8 cellular contexts compared by ENCODE assay signal in the genomic region with DNA sequence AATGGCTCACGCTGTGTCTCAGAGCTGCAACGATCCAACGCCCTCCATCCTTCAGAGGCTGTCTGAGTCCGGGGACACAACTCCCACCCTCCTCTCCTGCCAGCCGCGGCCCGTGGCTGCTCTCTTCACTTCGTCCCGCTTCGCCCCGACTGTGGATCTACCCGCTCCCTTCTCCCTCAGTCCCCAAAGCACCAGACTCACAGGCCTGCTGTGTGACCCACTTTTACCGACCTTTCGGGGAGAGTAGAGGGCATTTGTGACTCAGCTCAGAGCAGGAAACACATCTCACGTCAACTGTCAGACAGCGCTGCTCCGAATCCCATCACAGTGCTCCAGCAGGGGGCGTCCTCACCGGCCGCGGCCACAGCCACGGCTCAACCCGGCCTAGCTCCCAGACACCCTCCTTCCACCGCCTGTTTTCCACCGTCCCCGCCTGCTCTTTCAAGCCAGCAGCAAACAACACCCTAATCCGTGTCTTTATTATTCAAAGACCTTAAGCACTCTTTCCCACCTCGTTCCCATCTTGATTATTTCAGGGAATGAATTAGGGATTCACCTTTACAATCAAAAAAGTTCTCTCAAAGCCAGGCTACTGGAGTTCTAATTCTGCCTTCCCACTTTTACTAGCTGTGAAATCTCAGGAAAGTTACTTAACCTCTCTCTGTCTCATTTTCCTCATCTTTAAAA. TPM values are rescaled to one million over a fixed set of nuclear protein-coding genes. Genes with fewer than 3 reads are reported as not detected.
A peak's percentile ranks its signal among the peaks of the same experiment; 100 is the strongest.
DNase-seq lines count a peak whose midpoint lies in the region; ATAC-seq, FAIRE-seq and TF ChIP-seq lines count a peak whose summit lies in the region.

No MANE protein-coding gene starts in this region.

- 12% methylated on average over 23 of the region's 28 CpGs for WGBS in HepG2 (ENCODE audit: low lambda C conversion rate)

- no peaks in the 10 kb centered on the region for H4K20me1 ChIP-seq in HepG2 (ENCODE audit: insufficient read depth, low read length)

- no peak overlapping the region for H2AFZ ChIP-seq in HepG2 (ENCODE audit: low read length)

- peak overlapping the region; percentile 9; the same call in 1 of the 2 replicates for H3K4me3 ChIP-seq in H7 (ENCODE audit: insufficient read depth, low read depth, low read length)
- H3K4me3 ChIP-seq in colonic mucosa = no peak overlapping the region
- peak overlapping the region in 2 of 3 experiments; percentile 48 to 64; a peak in 4 of 6 replicates for H3K4me3 ChIP-seq in HepG2 (replicated peaks in 1 of 3; ENCODE audit: insufficient read depth in 1 of 3, low read depth in 2 of 3, low read length in 3 of 3)

- TF ChIP-seq EP300 in HepG2 (IDR thresholded peaks at IDR 0.05; ENCODE audit: low read depth in 2 of 2, low read length in 2 of 2) = no peak
- TF ChIP-seq EP300 in HepG2 (CRISPR knock-in tag; IDR thresholded peaks at IDR 0.05; ENCODE audit: borderline replicate concordance) = no peak

- no peaks in the 10 kb centered on the region for H3K36me3 ChIP-seq in H7 (replicated peaks; ENCODE audit: control insufficient read depth, insufficient read depth, low read length)
- H3K36me3 ChIP-seq in colonic mucosa = no peaks in the 10 kb centered on the region
- no peaks in the 10 kb centered on the region for H3K36me3 ChIP-seq in HepG2 (replicated peaks in 1 of 2; ENCODE audit: control insufficient read depth in 1 of 2, insufficient read depth in 2 of 2, low read length in 2 of 2)

- no peak for TF ChIP-seq POLR2A in HepG2 (IDR thresholded peaks at IDR 0.05; ENCODE audit: insufficient read depth in 1 of 2, low read depth in 2 of 2, low read length in 2 of 2)

- H3K9me3 ChIP-seq in colonic mucosa (no peaks in the 10 kb centered on the region), HepG2 (ENCODE audit: low read length) (no peaks in the 10 kb centered on the region)

- H3K9ac ChIP-seq in colonic mucosa (ENCODE audit: low read depth in 2 of 2, low read length in 2 of 2) (peak overlapping the region; percentile 48 to 54), HepG2 (ENCODE audit: insufficient read depth, low read depth, low read length) (no peak overlapping the region)

- intact Hi-C loops in colonic mucosa (cut with DNase I) = no loop called here
- intact Hi-C loops in HepG2 (cut with micrococcal nuclease; ENCODE audit: unreplicated experiment) = loop anchor here (10.0 kb wide), 1 partner anchor 81 kb away; no protein-coding TSS in a partner anchor

- H3K27ac ChIP-seq in colonic mucosa (peak overlapping the region; percentile 33), HepG2 (ENCODE audit: extremely low read length, insufficient read depth, low read length) (no peak overlapping the region)

- in situ Hi-C loops in HepG2 (cut with HindIII; ENCODE audit: extremely low pct_ligation_motif_present, low pct_unique_long_range_greater_than_20kb) = no loop called here

- peak; percentile 68 for DNase-seq in DMS53 treated with DMSO at 0.1 percent for 48 hours (lab: John Stamatoyannopoulos, UW; ENCODE audit: unreplicated experiment)
- DNase-seq in H7 = peak; percentile 95
- peak; percentile 23 for DNase-seq in NCI-H2227 treated with DMSO at 0.1 percent for 48 hours (lab: John Stamatoyannopoulos, UW)
- peak; percentile 81 for DNase-seq in activated CD4-positive, alpha-beta T cell treated with anti-CD3 and anti-CD28 coated beads, Interleukin-2, amount 10 ng/mL, durations not matched to agents 7 days and 5 days
- DNase-seq in colonic mucosa = peak; percentile 86
- peak; percentile 37 for DNase-seq in HepG2 (ENCODE audit: low spot score)
- DNase-seq in stimulated activated CD4-positive, alpha-beta T cell treated with anti-CD3 and anti-CD28 coated beads, Interleukin-2, amount 100 ng/mL, for 24 hours = peak; percentile 91 to 95

- POLR2A ChIA-PET in activated CD4-positive, alpha-beta T cell treated with anti-CD3 and anti-CD28 coated beads, Interleukin-2, amount 10 ng/mL, durations not matched to agents 7 days and 5 days (lab: Charles Lee) = no interaction called here
- POLR2A ChIA-PET in HepG2 (lab: Yijun Ruan, JAX) = interaction anchor here (0.6 to 1.0 kb wide), 2 partner anchors 60 to 204 kb away, joined by 4 to 7 read pairs; partner anchors contain the start of gene TMBIM6

- H3K36me3 Mint-ChIP-seq in activated CD4-positive, alpha-beta T cell treated with anti-CD3 and anti-CD28 coated beads, Interleukin-2, amount 10 ng/mL, durations not matched to agents 7 days and 5 days (ENCODE audit: low read depth) = no peaks in the 10 kb centered on the region

- peak; percentile 29; the same call in 1 of the 2 replicates for TF ChIP-seq RAD21 in HepG2 (CRISPR knock-in tag; IDR thresholded peaks at IDR 0.05)

- H3K9me3 Mint-ChIP-seq in activated CD4-positive, alpha-beta T cell treated with anti-CD3 and anti-CD28 coated beads, Interleukin-2, amount 10 ng/mL, durations not matched to agents 7 days and 5 days = no peaks in the 10 kb centered on the region

- H3K27me3 ChIP-seq in H7 (ENCODE audit: control insufficient read depth, insufficient read depth, low read length) (peaks cover 1% of the 10 kb centered on the region), colonic mucosa (no peaks in the 10 kb centered on the region), HepG2 (ENCODE audit: control insufficient read depth in 1 of 2, insufficient read depth in 2 of 2, low read length in 2 of 2) (peaks cover 4 to 9% of the 10 kb centered on the region in 2 experiments; a peak in 3 of 5 replicates)

- peaks cover 28% of the 10 kb centered on the region for H3K4me1 Mint-ChIP-seq in activated CD4-positive, alpha-beta T cell treated with anti-CD3 and anti-CD28 coated beads, Interleukin-2, amount 10 ng/mL, durations not matched to agents 7 days and 5 days

- no TSS peak for BruUV-seq in HepG2 (replicated peaks; lab: Mats Ljungman, UMichigan)

- peak; percentile 68 for FAIRE-seq in HepG2 (lab: Jason Lieb, UNC)

- H3K79me2 ChIP-seq in HepG2 (ENCODE audit: insufficient read depth, low read length) = no peaks in the 10 kb centered on the region

- CTCF ChIA-PET in activated CD4-positive, alpha-beta T cell treated with anti-CD3 and anti-CD28 coated beads, Interleukin-2, amount 10 ng/mL, durations not matched to agents 7 days and 5 days (lab: Charles Lee) = interaction anchor here (0.6 to 4.6 kb wide), 34 partner anchors 8 to 579 kb away, joined by 3 to 42 read pairs (median 4); partner anchors contain the start of genes COX14, RACGAP1, SPATS2 and TMBIM6
- CTCF ChIA-PET in HepG2 (lab: Yijun Ruan, JAX; ENCODE audit: low intra/inter-chr PET ratio, low total read pairs) = interaction anchor here (1.3 to 1.7 kb wide), 3 partner anchors 21 to 111 kb away, joined by 3 to 4 read pairs (median 4); no protein-coding TSS in a partner anchor

- TF ChIP-seq CTCF in colonic mucosa (IDR thresholded peaks at IDR 0.05) (peak; percentile 84), HepG2 (CRISPR knock-in tag; IDR thresholded peaks at IDR 0.05) (peak; percentile 94)

- peak overlapping the region; percentile 75 for H3K4me2 ChIP-seq in HepG2 (ENCODE audit: low read depth, low read length)

- H3K4me1 ChIP-seq in colonic mucosa = peaks cover 8% of the 10 kb centered on the region
- peaks cover 22% of the 10 kb centered on the region for H3K4me1 ChIP-seq in HepG2 (ENCODE audit: insufficient read depth, low read length)

- H3K4me3 Mint-ChIP-seq in activated CD4-positive, alpha-beta T cell treated with anti-CD3 and anti-CD28 coated beads, Interleukin-2, amount 10 ng/mL, durations not matched to agents 7 days and 5 days = peak overlapping the region; percentile 69

- ATAC-seq in HepG2 (peak; percentile 96), HG02840 (IDR thresholded peaks at IDR 0.05; ENCODE audit: low FRiP score, unreplicated experiment) (no peak)

- H3K27ac Mint-ChIP-seq in activated CD4-positive, alpha-beta T cell treated with anti-CD3 and anti-CD28 coated beads, Interleukin-2, amount 10 ng/mL, durations not matched to agents 7 days and 5 days = peak overlapping the region; percentile 89

- H3K27me3 Mint-ChIP-seq in activated CD4-positive, alpha-beta T cell treated with anti-CD3 and anti-CD28 coated beads, Interleukin-2, amount 10 ng/mL, durations not matched to agents 7 days and 5 days = peaks cover 2% of the 10 kb centered on the region

RNA-seq across cellular contexts. Expression of gene AQP2, which starts 5.0 kb away (rescaled TPM):
- not detected in 2 replicates for total RNA-seq in H7 (2014; rRNA removed; shearing (Covaris generic))
- total RNA-seq in activated CD4-positive, alpha-beta T cell treated with anti-CD3 and anti-CD28 coated beads, Interleukin-2, amount 10 ng/mL, durations not matched to agents 7 days and 5 days = not detected
- total RNA-seq in colonic mucosa (not detected), HepG2 (2016; rRNA removed; fragmentation: Illumina TruSeq; extraction: Trizol) (not detected in 2 replicates)
- not detected in 2 replicates for total RNA-seq in HepG2 (2016; cell fraction: cytosol; rRNA removed; fragmentation: Illumina TruSeq; extraction: Trizol; ENCODE audit: low read depth)
- total RNA-seq in HepG2 (2016; cell fraction: insoluble cytoplasmic fraction; rRNA removed; fragmentation: Illumina TruSeq; extraction: Trizol) = not detected in 2 replicates
- not detected in 2 replicates for total RNA-seq in HepG2 (2016; cell fraction: membrane; rRNA removed; fragmentation: Illumina TruSeq; extraction: Trizol)
- not detected in 2 replicates for total RNA-seq in HepG2 (2016; cell fraction: nucleus; rRNA removed; fragmentation: Illumina TruSeq; extraction: Trizol)
- not detected in 2 replicates for polyA plus RNA-seq in HepG2 (2011; rRNA removed)
- polyA plus RNA-seq in HepG2 (2011; cell fraction: cytosol; rRNA removed) = not detected in 2 replicates
- polyA plus RNA-seq in HepG2 (2011; cell fraction: nucleus; rRNA removed) = not detected in 2 replicates
- not detected in 2 replicates for polyA plus RNA-seq in HepG2 (2012)
- not detected in 2 replicates for polyA plus RNA-seq in HepG2 (2016; cell fraction: cytosol; fragmentation: Illumina TruSeq; extraction: Trizol; ENCODE audit: low read depth)
- polyA plus RNA-seq in HepG2 (2016; cell fraction: insoluble cytoplasmic fraction; fragmentation: Illumina TruSeq; extraction: Trizol; ENCODE audit: low read depth) = not detected in 2 replicates
- polyA plus RNA-seq in HepG2 (2016; cell fraction: membrane; fragmentation: Illumina TruSeq; extraction: Trizol; ENCODE audit: low read depth) = not detected in 2 replicates
- not detected in 2 replicates for polyA plus RNA-seq in HepG2 (2016; cell fraction: nucleus; fragmentation: Illumina TruSeq; extraction: Trizol; ENCODE audit: insufficient read depth, low read depth)
- not detected in 2 replicates for polyA minus RNA-seq in HepG2 (2011; rRNA and poly(A)+ RNA removed; ENCODE audit: low replicate concordance)
- polyA minus RNA-seq in HepG2 (2011; cell fraction: cytosol; rRNA and poly(A)+ RNA removed) = not detected in 2 replicates
- polyA minus RNA-seq in HepG2 (2011; cell fraction: nucleus; rRNA and poly(A)+ RNA removed) = not detected in 2 replicates

RNA-seq across cellular contexts. Expression of gene AQP5, which starts 16.1 kb away (rescaled TPM):
- total RNA-seq in H7 (2014; rRNA removed; shearing (Covaris generic)) = 1.7 and 2.9 TPM in 2 replicates
- not detected for total RNA-seq in activated CD4-positive, alpha-beta T cell treated with anti-CD3 and anti-CD28 coated beads, Interleukin-2, amount 10 ng/mL, durations not matched to agents 7 days and 5 days
- not detected for total RNA-seq in colonic mucosa
- not detected in 2 replicates for total RNA-seq in HepG2 (2016; rRNA removed; fragmentation: Illumina TruSeq; extraction: Trizol)
- not detected in 2 replicates for total RNA-seq in HepG2 (2016; cell fraction: cytosol; rRNA removed; fragmentation: Illumina TruSeq; extraction: Trizol; ENCODE audit: low read depth)
- total RNA-seq in HepG2 (2016; cell fraction: insoluble cytoplasmic fraction; rRNA removed; fragmentation: Illumina TruSeq; extraction: Trizol) = not detected in 2 replicates
- not detected in 2 replicates for total RNA-seq in HepG2 (2016; cell fraction: membrane; rRNA removed; fragmentation: Illumina TruSeq; extraction: Trizol)
- not detected in 2 replicates for total RNA-seq in HepG2 (2016; cell fraction: nucleus; rRNA removed; fragmentation: Illumina TruSeq; extraction: Trizol)
- polyA plus RNA-seq in HepG2 (2011; rRNA removed) = not detected in 2 replicates
- polyA plus RNA-seq in HepG2 (2011; cell fraction: cytosol; rRNA removed) = not detected in 2 replicates
- polyA plus RNA-seq in HepG2 (2011; cell fraction: nucleus; rRNA removed) = not detected in 2 replicates
- not detected in 2 replicates for polyA plus RNA-seq in HepG2 (2012)
- polyA plus RNA-seq in HepG2 (2016; cell fraction: cytosol; fragmentation: Illumina TruSeq; extraction: Trizol; ENCODE audit: low read depth) = not detected in 2 replicates
- polyA plus RNA-seq in HepG2 (2016; cell fraction: insoluble cytoplasmic fraction; fragmentation: Illumina TruSeq; extraction: Trizol; ENCODE audit: low read depth) = not detected in 2 replicates
- not detected in 2 replicates for polyA plus RNA-seq in HepG2 (2016; cell fraction: membrane; fragmentation: Illumina TruSeq; extraction: Trizol; ENCODE audit: low read depth)
- not detected in 2 replicates for polyA plus RNA-seq in HepG2 (2016; cell fraction: nucleus; fragmentation: Illumina TruSeq; extraction: Trizol; ENCODE audit: insufficient read depth, low read depth)
- polyA minus RNA-seq in HepG2 (2011; rRNA and poly(A)+ RNA removed; ENCODE audit: low replicate concordance) = 0.82 TPM in 1 of 2 replicates, not detected in the other
- polyA minus RNA-seq in HepG2 (2011; cell fraction: cytosol; rRNA and poly(A)+ RNA removed) = not detected in 2 replicates
- polyA minus RNA-seq in HepG2 (2011; cell fraction: nucleus; rRNA and poly(A)+ RNA removed) = not detected in 2 replicates

RNA-seq across cellular contexts. Expression of gene AQP6, which starts 27.2 kb away (rescaled TPM):
- total RNA-seq in H7 (2014; rRNA removed; shearing (Covaris generic)) = not detected in 2 replicates
- not detected for total RNA-seq in activated CD4-positive, alpha-beta T cell treated with anti-CD3 and anti-CD28 coated beads, Interleukin-2, amount 10 ng/mL, durations not matched to agents 7 days and 5 days
- total RNA-seq in colonic mucosa (not detected), HepG2 (2016; rRNA removed; fragmentation: Illumina TruSeq; extraction: Trizol) (0.51 and 1.3 TPM in 2 replicates)
- 0.20 and 0.35 TPM in 2 replicates for total RNA-seq in HepG2 (2016; cell fraction: cytosol; rRNA removed; fragmentation: Illumina TruSeq; extraction: Trizol; ENCODE audit: low read depth)
- total RNA-seq in HepG2 (2016; cell fraction: insoluble cytoplasmic fraction; rRNA removed; fragmentation: Illumina TruSeq; extraction: Trizol) = 0.54 and 1.1 TPM in 2 replicates
- 0.55 and 0.59 TPM in 2 replicates for total RNA-seq in HepG2 (2016; cell fraction: membrane; rRNA removed; fragmentation: Illumina TruSeq; extraction: Trizol)
- 0.47 and 0.87 TPM in 2 replicates for total RNA-seq in HepG2 (2016; cell fraction: nucleus; rRNA removed; fragmentation: Illumina TruSeq; extraction: Trizol)
- polyA plus RNA-seq in HepG2 (2011; rRNA removed) = 0.32 and 0.38 TPM in 2 replicates
- polyA plus RNA-seq in HepG2 (2011; cell fraction: cytosol; rRNA removed) = 0.21 and 0.23 TPM in 2 replicates
- polyA plus RNA-seq in HepG2 (2011; cell fraction: nucleus; rRNA removed) = 0.64 and 0.79 TPM in 2 replicates
- 0.43 and 0.78 TPM in 2 replicates for polyA plus RNA-seq in HepG2 (2012)
- polyA plus RNA-seq in HepG2 (2016; cell fraction: cytosol; fragmentation: Illumina TruSeq; extraction: Trizol; ENCODE audit: low read depth) = 0.23 and 0.31 TPM in 2 replicates
- 0.48 and 0.69 TPM in 2 replicates for polyA plus RNA-seq in HepG2 (2016; cell fraction: insoluble cytoplasmic fraction; fragmentation: Illumina TruSeq; extraction: Trizol; ENCODE audit: low read depth)
- polyA plus RNA-seq in HepG2 (2016; cell fraction: membrane; fragmentation: Illumina TruSeq; extraction: Trizol; ENCODE audit: low read depth) = 0.23 and 0.48 TPM in 2 replicates
- 1.6 and 2.3 TPM in 2 replicates for polyA plus RNA-seq in HepG2 (2016; cell fraction: nucleus; fragmentation: Illumina TruSeq; extraction: Trizol; ENCODE audit: insufficient read depth, low read depth)
- polyA minus RNA-seq in HepG2 (2011; rRNA and poly(A)+ RNA removed; ENCODE audit: low replicate concordance) = 0.16 and 0.48 TPM in 2 replicates
- not detected in 2 replicates for polyA minus RNA-seq in HepG2 (2011; cell fraction: cytosol; rRNA and poly(A)+ RNA removed)
- 0.25 TPM in 1 of 2 replicates, not detected in the other for polyA minus RNA-seq in HepG2 (2011; cell fraction: nucleus; rRNA and poly(A)+ RNA removed)

RNA-seq across cellular contexts. Expression of gene FAIM2, which starts 41.8 kb away (rescaled TPM):
- not detected in 2 replicates for total RNA-seq in H7 (2014; rRNA removed; shearing (Covaris generic))
- under 1 TPM; 0.33 to 0.50 TPM for total RNA-seq in activated CD4-positive, alpha-beta T cell treated with anti-CD3 and anti-CD28 coated beads, Interleukin-2, amount 10 ng/mL, durations not matched to agents 7 days and 5 days
- total RNA-seq in colonic mucosa (1 to 10 TPM; 2.8 to 3.6 TPM), HepG2 (2016; rRNA removed; fragmentation: Illumina TruSeq; extraction: Trizol) (not detected in 2 replicates)
- total RNA-seq in HepG2 (2016; cell fraction: cytosol; rRNA removed; fragmentation: Illumina TruSeq; extraction: Trizol; ENCODE audit: low read depth) = not detected in 2 replicates
- total RNA-seq in HepG2 (2016; cell fraction: insoluble cytoplasmic fraction; rRNA removed; fragmentation: Illumina TruSeq; extraction: Trizol) = not detected in 2 replicates
- not detected in 2 replicates for total RNA-seq in HepG2 (2016; cell fraction: membrane; rRNA removed; fragmentation: Illumina TruSeq; extraction: Trizol)
- not detected in 2 replicates for total RNA-seq in HepG2 (2016; cell fraction: nucleus; rRNA removed; fragmentation: Illumina TruSeq; extraction: Trizol)
- not detected in 2 replicates for polyA plus RNA-seq in HepG2 (2011; rRNA removed)
- 0.01 and 0.03 TPM in 2 replicates for polyA plus RNA-seq in HepG2 (2011; cell fraction: cytosol; rRNA removed)
- polyA plus RNA-seq in HepG2 (2011; cell fraction: nucleus; rRNA removed) = 0.21 TPM in 1 of 2 replicates, not detected in the other
- not detected in 2 replicates for polyA plus RNA-seq in HepG2 (2012)
- polyA plus RNA-seq in HepG2 (2016; cell fraction: cytosol; fragmentation: Illumina TruSeq; extraction: Trizol; ENCODE audit: low read depth) = not detected in 2 replicates
- polyA plus RNA-seq in HepG2 (2016; cell fraction: insoluble cytoplasmic fraction; fragmentation: Illumina TruSeq; extraction: Trizol; ENCODE audit: low read depth) = not detected in 2 replicates
- not detected in 2 replicates for polyA plus RNA-seq in HepG2 (2016; cell fraction: membrane; fragmentation: Illumina TruSeq; extraction: Trizol; ENCODE audit: low read depth)
- polyA plus RNA-seq in HepG2 (2016; cell fraction: nucleus; fragmentation: Illumina TruSeq; extraction: Trizol; ENCODE audit: insufficient read depth, low read depth) = not detected in 2 replicates
- 0.65 TPM in 1 of 2 replicates, not detected in the other for polyA minus RNA-seq in HepG2 (2011; rRNA and poly(A)+ RNA removed; ENCODE audit: low replicate concordance)
- polyA minus RNA-seq in HepG2 (2011; cell fraction: cytosol; rRNA and poly(A)+ RNA removed) = not detected in 2 replicates
- not detected in 2 replicates for polyA minus RNA-seq in HepG2 (2011; cell fraction: nucleus; rRNA and poly(A)+ RNA removed)

Comparison
In these comparisons a context has a peak if more than half of its experiments do, and no peak if none do; other contexts are left out.
1. DNase-seq: peak in every context shown above with its lines; median percentile 95 in H7; 93 in stimulated activated CD4-positive, alpha-beta T cell treated with anti-CD3 and anti-CD28 coated beads, Interleukin-2, amount 100 ng/mL, for 24 hours; 86 in colonic mucosa; 81 in activated CD4-positive, alpha-beta T cell treated with anti-CD3 and anti-CD28 coated beads, Interleukin-2, amount 10 ng/mL, durations not matched to agents 7 days and 5 days; 68 in DMS53 treated with DMSO at 0.1 percent for 48 hours; 37 in HepG2; 23 in NCI-H2227 treated with DMSO at 0.1 percent for 48 hours.